Comparison of ENCODE assay signal across 8 cellular contexts in genomic region chr7:120792091-120792860, GRCh38.
DNase-seq lines count a peak whose midpoint lies in the region; ATAC-seq and TF ChIP-seq lines count a peak whose summit lies in the region.

No MANE protein-coding gene starts in this region.

- ATAC-seq in GM21717 (IDR thresholded peaks at IDR 0.05; ENCODE audit: unreplicated experiment), result peak; percentile 96
- ATAC-seq in left ventricle myocardium superior, result peak; percentile 87

- no peaks in the 10 kb centered on the region for H3K27me3 ChIP-seq in adipocyte (replicated peaks; ENCODE audit: control insufficient read depth, insufficient read depth, low read length)

- DNase-seq in GM03348 (ENCODE audit: low spot score) (peak; percentile 68), SKM-1 (lab: John Stamatoyannopoulos, UW; ENCODE audit: unreplicated experiment) (peak; percentile 43), adipocyte (ENCODE audit: low read depth) (peak; percentile 81), left ventricle myocardium superior (peak; percentile 86), retinal pigment epithelial cell (ENCODE audit: low read depth) (peak; percentile 16), NCI-H1048 (lab: John Stamatoyannopoulos, UW) (no peak)
- peak; percentile 37 for DNase-seq in Jurkat, Clone E6-1 (ENCODE audit: low read depth, low spot score)

- intact Hi-C loops in left ventricle myocardium superior (cut with micrococcal nuclease), result no loop called here

- H3K36me3 ChIP-seq in adipocyte (ENCODE audit: control insufficient read depth, insufficient read depth, low read length, severe bottlenecking), result no peaks in the 10 kb centered on the region

- no peaks in the 10 kb centered on the region for H3K4me1 ChIP-seq in adipocyte (ENCODE audit: control insufficient read depth, insufficient read depth, low read length)

- no peak overlapping the region for H3K4me3 ChIP-seq in Jurkat, Clone E6-1 (ENCODE audit: low read length)
- H3K4me3 ChIP-seq in adipocyte (ENCODE audit: low read length) (no peak overlapping the region), retinal pigment epithelial cell (ENCODE audit: low read length) (no peak overlapping the region)

- H3K9ac ChIP-seq in adipocyte (ENCODE audit: low read length), result no peak overlapping the region

- TF ChIP-seq CTCF in retinal pigment epithelial cell (conservative IDR thresholded peaks at IDR 0.05; ENCODE audit: low read depth, low read length), result peak; percentile 93

- H3K9me3 ChIP-seq in adipocyte (ENCODE audit: control insufficient read depth, low read length), result peaks cover 4% of the 10 kb centered on the region
